In the genomic region with DNA sequence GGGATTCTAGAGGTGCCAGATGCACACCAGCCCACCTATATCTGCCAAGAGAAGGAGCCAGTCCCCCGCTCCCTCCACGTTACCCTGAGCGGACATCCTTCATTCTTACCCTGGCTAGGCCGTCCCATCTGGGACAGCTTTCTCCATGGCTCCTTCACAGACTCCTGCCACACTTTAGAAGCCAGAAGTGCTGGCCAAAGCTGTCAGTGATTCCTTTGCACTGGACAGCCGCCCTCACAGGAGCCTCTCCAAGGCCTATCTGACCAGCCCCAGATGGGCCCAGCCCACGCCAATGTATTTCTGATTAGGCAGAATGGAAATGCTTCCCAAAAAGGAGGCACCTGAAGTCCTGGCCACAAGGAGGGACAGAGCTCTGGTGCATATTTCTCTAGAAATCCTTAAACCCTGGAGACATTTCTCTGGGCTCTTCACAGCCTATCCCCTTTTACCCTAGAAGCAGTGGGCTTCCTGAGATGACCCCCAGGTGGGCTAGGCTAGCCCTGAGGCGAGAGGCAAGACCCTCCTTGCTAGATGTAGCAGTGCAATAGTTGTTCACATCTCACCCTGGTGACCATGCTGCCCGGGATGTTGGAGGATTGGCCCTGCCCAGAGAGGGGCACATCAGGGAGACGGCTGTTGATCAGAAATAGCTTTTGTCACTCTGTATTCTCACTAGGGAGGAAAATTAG, we compare ENCODE assay signal across 1 cellular context.
TF ChIP-seq lines count a peak whose summit lies in the region.

No MANE protein-coding gene starts in this region.

TF ChIP-seq in K562, 482 proteins besides CTCF, POLR2A, EP300 and RAD21 (continued from another document and continues in another):
- TF ChIP-seq, protein P1, sequence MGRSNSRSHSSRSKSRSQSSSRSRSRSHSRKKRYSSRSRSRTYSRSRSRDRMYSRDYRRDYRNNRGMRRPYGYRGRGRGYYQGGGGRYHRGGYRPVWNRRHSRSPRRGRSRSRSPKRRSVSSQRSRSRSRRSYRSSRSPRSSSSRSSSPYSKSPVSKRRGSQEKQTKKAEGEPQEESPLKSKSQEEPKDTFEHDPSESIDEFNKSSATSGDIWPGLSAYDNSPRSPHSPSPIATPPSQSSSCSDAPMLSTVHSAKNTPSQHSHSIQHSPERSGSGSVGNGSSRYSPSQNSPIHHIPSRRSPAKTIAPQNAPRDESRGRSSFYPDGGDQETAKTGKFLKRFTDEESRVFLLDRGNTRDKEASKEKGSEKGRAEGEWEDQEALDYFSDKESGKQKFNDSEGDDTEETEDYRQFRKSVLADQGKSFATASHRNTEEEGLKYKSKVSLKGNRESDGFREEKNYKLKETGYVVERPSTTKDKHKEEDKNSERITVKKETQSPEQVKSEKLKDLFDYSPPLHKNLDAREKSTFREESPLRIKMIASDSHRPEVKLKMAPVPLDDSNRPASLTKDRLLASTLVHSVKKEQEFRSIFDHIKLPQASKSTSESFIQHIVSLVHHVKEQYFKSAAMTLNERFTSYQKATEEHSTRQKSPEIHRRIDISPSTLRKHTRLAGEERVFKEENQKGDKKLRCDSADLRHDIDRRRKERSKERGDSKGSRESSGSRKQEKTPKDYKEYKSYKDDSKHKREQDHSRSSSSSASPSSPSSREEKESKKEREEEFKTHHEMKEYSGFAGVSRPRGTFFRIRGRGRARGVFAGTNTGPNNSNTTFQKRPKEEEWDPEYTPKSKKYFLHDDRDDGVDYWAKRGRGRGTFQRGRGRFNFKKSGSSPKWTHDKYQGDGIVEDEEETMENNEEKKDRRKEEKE (IDR thresholded peaks at IDR 0.05; ENCODE audit: borderline replicate concordance in 1 of 2, control insufficient read depth in 1 of 2, low read depth in 2 of 2, low read length in 1 of 2) = no peak
- TF ChIP-seq ZNF77 (CRISPR knock-in tag; IDR thresholded peaks at IDR 0.05) (no peak), TFAM (CRISPR knock-in tag; conservative IDR thresholded peaks at IDR 0.05) (no peak), TAL1 (IDR thresholded peaks at IDR 0.05) (peak; percentile 75), ZNF280B (CRISPR knock-in tag; IDR thresholded peaks at IDR 0.05) (no peak), GTF2E2 (tag; IDR thresholded peaks at IDR 0.05) (no peak), RBBP5 (IDR thresholded peaks at IDR 0.05; ENCODE audit: borderline replicate concordance, insufficient read depth, low read length, poor library complexity, severe bottlenecking) (no peak), NUFIP1 (IDR thresholded peaks at IDR 0.05; ENCODE audit: partially characterized antibody) (no peak), NFIC (IDR thresholded peaks at IDR 0.05) (0 out of 2 replicates have a peak, but pooled peaks have one; percentile 21), ZNF551 (CRISPR knock-in tag; IDR thresholded peaks at IDR 0.05) (no peak), RHOXF2B (CRISPR knock-in tag; conservative IDR thresholded peaks at IDR 0.05) (no peak), SMARCA4 (IDR thresholded peaks at IDR 0.05) (peak; percentile 55; the same call in 1 of the 2 replicates), NFE2L1 (tag; IDR thresholded peaks at IDR 0.05; ENCODE audit: borderline replicate concordance, low read depth) (no peak), HMGN3 (IDR thresholded peaks at IDR 0.05; ENCODE audit: borderline replicate concordance, extremely low read depth, insufficient read length, low read depth, low read length) (no peak), SRF (CRISPR knock-in tag; IDR thresholded peaks at IDR 0.05) (peak in 1 of 2 experiments; percentile 68; a peak in 2 of 4 replicates), XRCC4 (IDR thresholded peaks at IDR 0.05; ENCODE audit: extremely low read depth, insufficient read depth, insufficient read length) (no peak), CBX5 (IDR thresholded peaks at IDR 0.05; ENCODE audit: borderline replicate concordance, low read depth) (no peak), NCOA4 (IDR thresholded peaks at IDR 0.05; ENCODE audit: partially characterized antibody) (no peak), ZNF324 (CRISPR knock-in tag; IDR thresholded peaks at IDR 0.05) (no peak), ARNT (IDR thresholded peaks at IDR 0.05) (no peak), CHAMP1 (IDR thresholded peaks at IDR 0.05) (no peak), NKRF (IDR thresholded peaks at IDR 0.05; ENCODE audit: borderline replicate concordance) (no peak), KHSRP (IDR thresholded peaks at IDR 0.05) (no peak), REST (CRISPR knock-in tag; IDR thresholded peaks at IDR 0.05; ENCODE audit: low read depth) (no peak), MYBL2 (IDR thresholded peaks at IDR 0.05; ENCODE audit: low read depth) (no peak), MYBL2 (CRISPR knock-in tag; IDR thresholded peaks at IDR 0.05; ENCODE audit: borderline replicate concordance) (no peak), POLR2AphosphoS5 (IDR thresholded peaks at IDR 0.05; ENCODE audit: control insufficient read depth, insufficient read depth, low read depth, low read length) (0 out of 2 replicates have a peak, but pooled peaks have one; percentile 31), NBN (IDR thresholded peaks at IDR 0.05; ENCODE audit: low read depth) (no peak), CCNT2 (IDR thresholded peaks at IDR 0.05; ENCODE audit: borderline replicate concordance, extremely low read depth, insufficient read length, low read depth, low read length) (peak; percentile 44), ZNF197 (CRISPR knock-in tag; IDR thresholded peaks at IDR 0.05; ENCODE audit: low read depth) (no peak)
- TF ChIP-seq, protein P2, sequence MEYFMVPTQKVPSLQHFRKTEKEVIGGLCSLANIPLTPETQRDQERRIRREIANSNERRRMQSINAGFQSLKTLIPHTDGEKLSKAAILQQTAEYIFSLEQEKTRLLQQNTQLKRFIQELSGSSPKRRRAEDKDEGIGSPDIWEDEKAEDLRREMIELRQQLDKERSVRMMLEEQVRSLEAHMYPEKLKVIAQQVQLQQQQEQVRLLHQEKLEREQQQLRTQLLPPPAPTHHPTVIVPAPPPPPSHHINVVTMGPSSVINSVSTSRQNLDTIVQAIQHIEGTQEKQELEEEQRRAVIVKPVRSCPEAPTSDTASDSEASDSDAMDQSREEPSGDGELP (CRISPR knock-in tag; IDR thresholded peaks at IDR 0.05; ENCODE audit: borderline replicate concordance) = peak; percentile 51; the same call in 1 of the 2 replicates
- TF ChIP-seq, protein P3, sequence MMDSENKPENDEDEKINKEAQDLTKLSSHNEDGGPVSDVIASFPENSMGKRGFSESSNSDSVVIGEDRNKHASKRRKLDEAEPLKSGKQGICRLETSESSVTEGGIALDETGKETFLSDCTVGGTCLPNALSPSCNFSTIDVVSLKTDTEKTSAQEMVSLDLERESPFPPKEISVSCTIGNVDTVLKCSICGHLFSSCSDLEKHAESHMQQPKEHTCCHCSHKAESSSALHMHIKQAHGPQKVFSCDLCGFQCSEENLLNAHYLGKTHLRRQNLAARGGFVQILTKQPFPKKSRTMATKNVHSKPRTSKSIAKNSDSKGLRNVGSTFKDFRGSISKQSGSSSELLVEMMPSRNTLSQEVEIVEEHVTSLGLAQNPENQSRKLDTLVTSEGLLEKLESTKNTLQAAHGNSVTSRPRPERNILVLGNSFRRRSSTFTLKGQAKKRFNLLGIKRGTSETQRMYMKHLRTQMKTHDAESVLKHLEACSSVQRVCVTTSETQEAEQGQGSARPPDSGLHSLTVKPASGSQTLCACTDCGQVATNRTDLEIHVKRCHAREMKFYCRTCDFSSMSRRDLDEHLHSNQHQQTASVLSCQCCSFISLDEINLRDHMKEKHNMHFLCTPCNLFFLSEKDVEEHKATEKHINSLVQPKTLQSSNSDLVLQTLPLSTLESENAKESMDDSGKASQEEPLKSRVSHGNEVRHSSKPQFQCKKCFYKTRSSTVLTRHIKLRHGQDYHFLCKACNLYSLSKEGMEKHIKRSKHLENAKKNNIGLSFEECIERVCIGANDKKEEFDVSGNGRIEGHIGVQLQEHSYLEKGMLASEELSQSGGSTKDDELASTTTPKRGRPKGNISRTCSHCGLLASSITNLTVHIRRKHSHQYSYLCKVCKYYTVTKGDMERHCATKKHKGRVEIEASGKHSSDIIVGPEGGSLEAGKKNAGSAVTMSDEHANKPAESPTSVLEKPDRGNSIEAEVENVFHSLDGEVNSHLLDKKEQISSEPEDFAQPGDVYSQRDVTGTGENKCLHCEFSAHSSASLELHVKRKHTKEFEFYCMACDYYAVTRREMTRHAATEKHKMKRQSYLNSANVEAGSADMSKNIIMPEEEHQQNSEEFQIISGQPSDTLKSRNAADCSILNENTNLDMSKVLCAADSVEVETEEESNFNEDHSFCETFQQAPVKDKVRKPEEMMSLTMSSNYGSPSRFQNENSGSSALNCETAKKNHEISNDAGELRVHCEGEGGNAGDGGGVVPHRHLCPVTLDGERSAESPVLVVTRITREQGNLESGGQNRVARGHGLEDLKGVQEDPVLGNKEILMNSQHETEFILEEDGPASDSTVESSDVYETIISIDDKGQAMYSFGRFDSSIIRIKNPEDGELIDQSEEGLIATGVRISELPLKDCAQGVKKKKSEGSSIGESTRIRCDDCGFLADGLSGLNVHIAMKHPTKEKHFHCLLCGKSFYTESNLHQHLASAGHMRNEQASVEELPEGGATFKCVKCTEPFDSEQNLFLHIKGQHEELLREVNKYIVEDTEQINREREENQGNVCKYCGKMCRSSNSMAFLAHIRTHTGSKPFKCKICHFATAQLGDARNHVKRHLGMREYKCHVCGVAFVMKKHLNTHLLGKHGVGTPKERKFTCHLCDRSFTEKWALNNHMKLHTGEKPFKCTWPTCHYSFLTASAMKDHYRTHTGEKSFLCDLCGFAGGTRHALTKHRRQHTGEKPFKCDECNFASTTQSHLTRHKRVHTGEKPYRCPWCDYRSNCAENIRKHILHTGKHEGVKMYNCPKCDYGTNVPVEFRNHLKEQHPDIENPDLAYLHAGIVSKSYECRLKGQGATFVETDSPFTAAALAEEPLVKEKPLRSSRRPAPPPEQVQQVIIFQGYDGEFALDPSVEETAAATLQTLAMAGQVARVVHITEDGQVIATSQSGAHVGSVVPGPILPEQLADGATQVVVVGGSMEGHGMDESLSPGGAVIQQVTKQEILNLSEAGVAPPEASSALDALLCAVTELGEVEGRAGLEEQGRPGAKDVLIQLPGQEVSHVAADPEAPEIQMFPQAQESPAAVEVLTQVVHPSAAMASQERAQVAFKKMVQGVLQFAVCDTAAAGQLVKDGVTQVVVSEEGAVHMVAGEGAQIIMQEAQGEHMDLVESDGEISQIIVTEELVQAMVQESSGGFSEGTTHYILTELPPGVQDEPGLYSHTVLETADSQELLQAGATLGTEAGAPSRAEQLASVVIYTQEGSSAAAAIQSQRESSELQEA (IDR thresholded peaks at IDR 0.05; ENCODE audit: low read depth) = no peak
